ENCODE assay signal across 1 cellular context in the genomic region with DNA sequence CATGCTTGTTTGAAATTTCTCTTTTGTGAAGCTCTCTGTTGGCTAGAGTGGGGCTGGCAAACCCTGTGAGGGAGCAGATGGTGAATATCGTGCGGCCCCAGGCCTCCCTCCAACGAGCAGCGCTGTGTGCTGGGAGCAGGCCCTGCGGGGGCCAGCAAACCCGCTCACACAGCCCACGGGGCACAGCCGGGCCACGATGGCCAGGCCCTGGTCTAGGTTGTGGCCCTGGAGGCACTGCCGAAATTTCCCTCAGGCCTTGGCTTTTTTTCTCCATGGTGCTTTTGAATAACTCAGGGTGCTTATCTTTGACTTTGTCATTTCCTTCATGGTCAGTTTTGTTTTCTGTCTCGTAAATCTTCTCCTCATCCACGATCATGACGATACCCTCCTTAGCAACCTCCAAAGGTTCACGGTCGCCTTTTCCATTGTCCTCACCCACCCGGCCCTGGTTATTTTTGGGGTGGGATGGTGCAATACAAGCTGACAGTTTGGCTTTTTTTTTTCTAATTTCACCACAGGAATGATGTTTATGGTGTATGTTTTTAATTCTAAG.
TF ChIP-seq lines count a peak whose summit lies in the region.

No MANE protein-coding gene starts in this region.

TF ChIP-seq in neural cell, 6 proteins besides CTCF, POLR2A, EP300 and RAD21 (continued from another document):
- TF ChIP-seq, protein P1, sequence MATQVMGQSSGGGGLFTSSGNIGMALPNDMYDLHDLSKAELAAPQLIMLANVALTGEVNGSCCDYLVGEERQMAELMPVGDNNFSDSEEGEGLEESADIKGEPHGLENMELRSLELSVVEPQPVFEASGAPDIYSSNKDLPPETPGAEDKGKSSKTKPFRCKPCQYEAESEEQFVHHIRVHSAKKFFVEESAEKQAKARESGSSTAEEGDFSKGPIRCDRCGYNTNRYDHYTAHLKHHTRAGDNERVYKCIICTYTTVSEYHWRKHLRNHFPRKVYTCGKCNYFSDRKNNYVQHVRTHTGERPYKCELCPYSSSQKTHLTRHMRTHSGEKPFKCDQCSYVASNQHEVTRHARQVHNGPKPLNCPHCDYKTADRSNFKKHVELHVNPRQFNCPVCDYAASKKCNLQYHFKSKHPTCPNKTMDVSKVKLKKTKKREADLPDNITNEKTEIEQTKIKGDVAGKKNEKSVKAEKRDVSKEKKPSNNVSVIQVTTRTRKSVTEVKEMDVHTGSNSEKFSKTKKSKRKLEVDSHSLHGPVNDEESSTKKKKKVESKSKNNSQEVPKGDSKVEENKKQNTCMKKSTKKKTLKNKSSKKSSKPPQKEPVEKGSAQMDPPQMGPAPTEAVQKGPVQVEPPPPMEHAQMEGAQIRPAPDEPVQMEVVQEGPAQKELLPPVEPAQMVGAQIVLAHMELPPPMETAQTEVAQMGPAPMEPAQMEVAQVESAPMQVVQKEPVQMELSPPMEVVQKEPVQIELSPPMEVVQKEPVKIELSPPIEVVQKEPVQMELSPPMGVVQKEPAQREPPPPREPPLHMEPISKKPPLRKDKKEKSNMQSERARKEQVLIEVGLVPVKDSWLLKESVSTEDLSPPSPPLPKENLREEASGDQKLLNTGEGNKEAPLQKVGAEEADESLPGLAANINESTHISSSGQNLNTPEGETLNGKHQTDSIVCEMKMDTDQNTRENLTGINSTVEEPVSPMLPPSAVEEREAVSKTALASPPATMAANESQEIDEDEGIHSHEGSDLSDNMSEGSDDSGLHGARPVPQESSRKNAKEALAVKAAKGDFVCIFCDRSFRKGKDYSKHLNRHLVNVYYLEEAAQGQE (IDR thresholded peaks at IDR 0.05; ENCODE audit: borderline replicate concordance) = no peak
- no peak for TF ChIP-seq POLR2AphosphoS5 (IDR thresholded peaks at IDR 0.05)
- TF ChIP-seq TAF1 (IDR thresholded peaks at IDR 0.05; ENCODE audit: low read depth) = no peak
